Comparison of ENCODE assay signal across 11 cellular contexts in the genomic region with DNA sequence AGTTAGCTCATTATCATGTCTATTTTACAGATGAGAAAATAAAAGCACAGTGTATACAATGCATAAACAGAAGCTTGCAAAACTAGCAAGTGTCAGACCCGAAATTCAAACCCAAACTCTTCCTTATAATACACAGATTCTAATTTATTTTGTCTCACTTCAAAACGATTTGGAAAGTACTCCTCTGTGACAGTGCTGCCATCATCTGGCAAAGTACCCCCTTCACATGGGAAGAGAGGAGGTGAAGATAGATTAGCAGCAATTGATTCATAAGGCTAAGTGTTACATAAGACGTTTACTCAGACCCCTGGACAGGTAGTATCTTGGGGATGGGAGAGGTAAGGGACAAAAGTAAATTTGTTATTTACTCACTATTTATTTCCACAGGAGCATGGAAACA.
DNase-seq lines count a peak whose midpoint lies in the region; ATAC-seq and TF ChIP-seq lines count a peak whose summit lies in the region.
"Had no signal": no experiment of that assay in that cellular context is flagged by ENCODE, and none has a peak within 500 bp of the region (broad histone marks: within the 10 kb centered on the region; RNA-seq: fewer than 3 reads in every experiment).

No MANE protein-coding gene starts in this region.

- no peak overlapping the region for H3K4me3 ChIP-seq in cardiac muscle cell
- no peak overlapping the region for H3K4me3 ChIP-seq in epithelial cell of proximal tubule (ENCODE audit: low read depth, low read length)
- H3K4me3 ChIP-seq in testis, result no peak overlapping the region

- TF ChIP-seq CTCF in cardiac muscle cell (IDR thresholded peaks at IDR 0.05; ENCODE audit: low read depth, low read length) (peak; percentile 35), epithelial cell of proximal tubule (conservative IDR thresholded peaks at IDR 0.05; ENCODE audit: low read depth, low read length) (peak; percentile 72), testis (IDR thresholded peaks at IDR 0.05) (no peak)

- 39 to 50% methylated on average over 3 of the region's 3 CpGs for WGBS in testis, 2 donors

- intact Hi-C loops in Right ventricle myocardium superior (cut with DNase I), result no loop called here
- intact Hi-C loops in testis (cut with DNase I; ENCODE audit: low total_unique reads), result no loop called here
- intact Hi-C loops in posterior vena cava (cut with DNase I), result no loop called here

- DNase-seq in cardiac muscle cell (ENCODE audit: low read depth in 1 of 2, low spot score in 1 of 2), result peak; percentile 21 to 29
- no peak for DNase-seq in Right ventricle myocardium superior
- peak; percentile 36 for DNase-seq in NCI-H748 (lab: John Stamatoyannopoulos, UW; ENCODE audit: unreplicated experiment)
- no peak for DNase-seq in epithelial cell of proximal tubule (ENCODE audit: low read depth)
- DNase-seq in testis, result peak; percentile 35
- DNase-seq in posterior vena cava (ENCODE audit: low spot score), result no peak
- no peak for DNase-seq in ureter (ENCODE audit: low spot score)
- DNase-seq: activated CD4-positive, alpha-beta memory T cell treated with anti-CD3 and anti-CD28 coated beads, Interleukin-2, amount 10 ng/mL, durations not matched to agents 7 days and 5 days; NCI-H1436 had no signal

- ATAC-seq in Right ventricle myocardium superior (ENCODE audit: poor library complexity) (no peak), HG03108 (IDR thresholded peaks at IDR 0.05; ENCODE audit: unreplicated experiment) (no peak)

- H3K9me3 ChIP-seq in cardiac muscle cell (ENCODE audit: low read depth) (no peaks in the 10 kb centered on the region), testis (no peaks in the 10 kb centered on the region)
- H3K9me3 ChIP-seq: Caco-2 had no signal

- H3K27ac ChIP-seq in cardiac muscle cell, result no peak overlapping the region
- H3K27ac ChIP-seq in testis, result no peak overlapping the region

- H3K4me1 ChIP-seq in cardiac muscle cell (ENCODE audit: low read depth), result no peaks in the 10 kb centered on the region
- H3K4me1 ChIP-seq in testis, result no peaks in the 10 kb centered on the region
- H3K4me1 ChIP-seq: Caco-2 had no signal

- H3K27me3 ChIP-seq in cardiac muscle cell (no peaks in the 10 kb centered on the region), testis (no peaks in the 10 kb centered on the region)

- no peak for TF ChIP-seq POLR2A in testis (IDR thresholded peaks at IDR 0.05)

- no peaks in the 10 kb centered on the region for H3K36me3 ChIP-seq in cardiac muscle cell
- H3K36me3 ChIP-seq in testis (ENCODE audit: low read depth, missing control alignments), result no peaks in the 10 kb centered on the region

Comparison
In these comparisons a context has a peak if more than half of its experiments do, and no peak if none do; other contexts are left out.
1. DNase-seq: peak in cardiac muscle cell (2 of 2), NCI-H748 (single experiment) and testis (single experiment); none in Right ventricle myocardium superior (single experiment), epithelial cell of proximal tubule (single experiment), posterior vena cava (single experiment) and ureter (single experiment).
2. CTCF ChIP-seq: peak in cardiac muscle cell (single experiment) and epithelial cell of proximal tubule (single experiment); none in testis (0 of 3).